In genomic region chr3:15331606-15332404, GRCh38 we compare ENCODE assay signal across 8 cellular contexts. TPM values are rescaled to one million over a fixed set of nuclear protein-coding genes. Genes with fewer than 3 reads are reported as not detected.
DNase-seq lines count a peak whose midpoint lies in the region; ATAC-seq and TF ChIP-seq lines count a peak whose summit lies in the region.

No MANE protein-coding gene starts in this region.

- ATAC-seq in heart right ventricle, result peak; percentile 3 to 45 (median 23)

- no peaks in the 10 kb centered on the region for H3K9me3 Mint-ChIP-seq in HFFc6
- H3K9me3 Mint-ChIP-seq in activated naive CD4-positive, alpha-beta T cell treated with anti-CD3 and anti-CD28 coated beads, Interleukin-2, amount 10 ng/mL, durations not matched to agents 7 days and 5 days, result no peaks in the 10 kb centered on the region

- peaks cover 50% of the 10 kb centered on the region for H3K4me1 Mint-ChIP-seq in HFFc6 (ENCODE audit: low read depth)
- H3K4me1 Mint-ChIP-seq in activated naive CD4-positive, alpha-beta T cell treated with anti-CD3 and anti-CD28 coated beads, Interleukin-2, amount 10 ng/mL, durations not matched to agents 7 days and 5 days, result peaks cover 64% of the 10 kb centered on the region

- no peak overlapping the region; the same call in none of the 2 replicates for H3K27ac Mint-ChIP-seq in HFFc6
- H3K27ac Mint-ChIP-seq in activated naive CD4-positive, alpha-beta T cell treated with anti-CD3 and anti-CD28 coated beads, Interleukin-2, amount 10 ng/mL, durations not matched to agents 7 days and 5 days, result peak overlapping the region; percentile 76

- H3K36me3 Mint-ChIP-seq in HFFc6 (ENCODE audit: low read depth), result peaks cover 10% of the 10 kb centered on the region
- H3K36me3 Mint-ChIP-seq in activated naive CD4-positive, alpha-beta T cell treated with anti-CD3 and anti-CD28 coated beads, Interleukin-2, amount 10 ng/mL, durations not matched to agents 7 days and 5 days, result peaks cover 41% of the 10 kb centered on the region

- H3K9me3 ChIP-seq in heart right ventricle (no peaks in the 10 kb centered on the region), prostate gland (no peaks in the 10 kb centered on the region)

- TF ChIP-seq POLR2A in prostate gland (IDR thresholded peaks at IDR 0.05), result no peak

- DNase-seq in GM10248 (ENCODE audit: extremely low spot score), result peak; percentile 32
- no peak for DNase-seq in HFFc6
- peak; percentile 41 for DNase-seq in OCI-M1 (lab: John Stamatoyannopoulos, UW)
- peak; percentile 54 for DNase-seq in activated naive CD4-positive, alpha-beta T cell treated with anti-CD3 and anti-CD28 coated beads, Interleukin-2, amount 10 ng/mL, durations not matched to agents 7 days and 5 days
- peak in 1 of 2 donors; percentile 25 for DNase-seq in heart right ventricle
- no peak for DNase-seq in prostate gland (ENCODE audit: low spot score)
- DNase-seq in globus pallidus (ENCODE audit: low spot score), result no peak
- DNase-seq in H4 (ENCODE audit: low spot score), result no peak

- peaks cover 0 to 58% (median 50%) of the 10 kb centered on the region in 9 donors for H3K4me1 ChIP-seq in heart right ventricle
- no peaks in the 10 kb centered on the region for H3K4me1 ChIP-seq in prostate gland (replicated peaks)

- H3K27ac ChIP-seq in heart right ventricle (peak overlapping the region in 9 of 10 donors; percentile 69 to 97 (median 87)), prostate gland (peak overlapping the region; percentile 74 to 82)

- intact Hi-C loops in heart right ventricle (cut with DNase I) (loop anchor here (1.0 to 5.0 kb wide), 6 partner anchors 45 to 65 kb away; no protein-coding TSS in a partner anchor), prostate gland (cut with DNase I) (loop anchor here (1.0 to 5.0 kb wide), 2 partner anchors 45 to 64 kb away; no protein-coding TSS in a partner anchor)

- 3 to 5% methylated on average over 68 to 71 of the region's 71 CpGs for WGBS in heart right ventricle, 2 donors
- 1% methylated on average over 65 of the region's 71 CpGs for WGBS in prostate gland

- H3K27me3 ChIP-seq in heart right ventricle (no peaks in the 10 kb centered on the region), prostate gland (replicated peaks; ENCODE audit: insufficient read depth) (no peaks in the 10 kb centered on the region)

- H3K4me3 ChIP-seq in heart right ventricle (peak overlapping the region; percentile 68 to 98 (median 85)), prostate gland (peak overlapping the region; percentile 69 to 78)

- peaks cover 6% of the 10 kb centered on the region for H3K27me3 Mint-ChIP-seq in HFFc6 (ENCODE audit: insufficient read depth)
- H3K27me3 Mint-ChIP-seq in activated naive CD4-positive, alpha-beta T cell treated with anti-CD3 and anti-CD28 coated beads, Interleukin-2, amount 10 ng/mL, durations not matched to agents 7 days and 5 days, result peaks cover 9% of the 10 kb centered on the region

- H3K4me3 Mint-ChIP-seq in HFFc6, result peak overlapping the region; percentile 88
- peak overlapping the region; percentile 86 for H3K4me3 Mint-ChIP-seq in activated naive CD4-positive, alpha-beta T cell treated with anti-CD3 and anti-CD28 coated beads, Interleukin-2, amount 10 ng/mL, durations not matched to agents 7 days and 5 days

- TF ChIP-seq CTCF in GM10248 (IDR thresholded peaks at IDR 0.05; ENCODE audit: control extremely low read depth, extremely low read depth, low read depth, missing control alignments) (no peak), HFFc6 (IDR thresholded peaks at IDR 0.05) (no peak), heart right ventricle (IDR thresholded peaks at IDR 0.05) (no peak), prostate gland (IDR thresholded peaks at IDR 0.05) (no peak)

- peaks cover 0 to 32% (median 0%) of the 10 kb centered on the region in 9 donors for H3K36me3 ChIP-seq in heart right ventricle
- no peaks in the 10 kb centered on the region for H3K36me3 ChIP-seq in prostate gland

- CTCF ChIA-PET in GM10248 (lab: Yijun Ruan, JAX), result interaction anchor here (0.7 to 8.6 kb wide), 31 partner anchors 8 to 224 kb away, joined by 3 to 69 read pairs (median 5); partner anchors contain the start of gene CAPN7
- CTCF ChIA-PET in activated naive CD4-positive, alpha-beta T cell treated with anti-CD3 and anti-CD28 coated beads, Interleukin-2, amount 10 ng/mL, durations not matched to agents 7 days and 5 days (lab: Charles Lee), result interaction anchor here (0.8 to 12.6 kb wide), 28 partner anchors 11 to 226 kb away, joined by 3 to 182 read pairs (median 4); no protein-coding TSS in a partner anchor

- POLR2A ChIA-PET in GM10248 (lab: Yijun Ruan, JAX), result no interaction called here

RNA-seq across cellular contexts. Expression of gene SH3BP5, which starts 0.6 kb away (rescaled TPM):
- total RNA-seq in HFFc6 (2021; fragmentation: NEBNext Ultra II Directional; extraction: Animal tissue kit (Norgen Biotek cat#: 25700)), result 10 to 100 TPM; 10.8 to 14.2 (median 11.9) TPM
- total RNA-seq in heart right ventricle (10 to 100 TPM in 4 of 10 donors, 1 to 10 TPM in 6; 6.7 to 22.4 (median 9.4) TPM), prostate gland (10 to 100 TPM; 13.3 to 71.6 TPM)
- polyA plus RNA-seq in heart right ventricle, result 10 to 100 TPM in 1 of 2 donors, 1 to 10 TPM in 1; 9.9 to 11.4 TPM
- 11.7 and 12.4 TPM in 2 replicates for total RNA-seq in H4 (2014; rRNA removed; shearing (Covaris generic))

Comparison
In these comparisons a context has a peak if more than half of its experiments do, and no peak if none do; other contexts are left out.
1. DNase-seq: peak in GM10248 (single experiment), OCI-M1 (single experiment) and activated naive CD4-positive, alpha-beta T cell treated with anti-CD3 and anti-CD28 coated beads, Interleukin-2, amount 10 ng/mL, durations not matched to agents 7 days and 5 days (single experiment); none in HFFc6 (single experiment), prostate gland (single experiment), globus pallidus (single experiment) and H4 (single experiment).